19 cellular contexts compared by ENCODE assay signal in genomic region chr5:66892715-66893114, GRCh38.
A peak's percentile ranks its signal among the peaks of the same experiment; 100 is the strongest.
DNase-seq lines count a peak whose midpoint lies in the region; ATAC-seq, FAIRE-seq and TF ChIP-seq lines count a peak whose summit lies in the region.
"Had no signal": no experiment of that assay in that cellular context is flagged by ENCODE, and none has a peak within 500 bp of the region (broad histone marks: within the 10 kb centered on the region; RNA-seq: fewer than 3 reads in every experiment).

No MANE protein-coding gene starts in this region.

- H3K4me2 ChIP-seq in astrocyte (ENCODE audit: low read length) = no peak overlapping the region

- TF ChIP-seq POLR2A in H54 (IDR thresholded peaks at IDR 0.05; ENCODE audit: low read depth, low read length) = no peak

- H3K4me1 Mint-ChIP-seq in Calu3 (ENCODE audit: low read depth, unreplicated experiment) = peaks cover 23% of the 10 kb centered on the region
- H3K4me1 Mint-ChIP-seq in astrocyte (ENCODE audit: low read depth, unreplicated experiment) = peaks cover 24% of the 10 kb centered on the region
- H3K4me1 Mint-ChIP-seq in naive thymus-derived CD4-positive, alpha-beta T cell = peaks cover 0 to 30% (median 2%) of the 10 kb centered on the region in 7 donors

- POLR2A ChIA-PET in naive thymus-derived CD4-positive, alpha-beta T cell (lab: Charles Lee) = no interaction called here

- no peaks in the 10 kb centered on the region for H3K79me2 ChIP-seq in astrocyte (ENCODE audit: insufficient read depth, low read length)

- ATAC-seq in naive thymus-derived CD4-positive, alpha-beta T cell = peak; percentile 43
- ATAC-seq in heart right ventricle = no peak
- ATAC-seq: activated naive CD8-positive, alpha-beta T cell treated with anti-CD3 and anti-CD28 coated beads, Interleukin-2, amount 50 U/mL, for 24 hours; HepG2 had no signal

- no TSS peak for BruUV-seq in Calu3 (replicated peaks; lab: Mats Ljungman, UMichigan)

- intact Hi-C loops in Calu3 (cut with micrococcal nuclease; ENCODE audit: unreplicated experiment) (no loop called here), heart right ventricle (cut with DNase I) (loop anchor here in 1 of 10 donors (5.0 kb wide), 2 partner anchors 65 kb away; no protein-coding TSS in a partner anchor)
- intact Hi-C loops in naive thymus-derived CD4-positive, alpha-beta T cell (cut with micrococcal nuclease) = no loop called here

- H3K4me1 ChIP-seq in astrocyte (ENCODE audit: insufficient read depth, low read length) (peaks cover 5% of the 10 kb centered on the region), heart right ventricle (peaks cover 0 to 53% (median 39%) of the 10 kb centered on the region in 9 donors)
- H3K4me1 ChIP-seq in naive thymus-derived CD4-positive, alpha-beta T cell (ENCODE audit: control insufficient read depth in 2 of 2, insufficient read depth in 2 of 2, low read length in 2 of 2) = no peaks in the 10 kb centered on the region

- H3K27me3 Mint-ChIP-seq in Calu3 (ENCODE audit: unreplicated experiment) (no peaks in the 10 kb centered on the region), astrocyte (ENCODE audit: low read depth, unreplicated experiment) (no peaks in the 10 kb centered on the region)
- peaks cover 13 to 35% (median 17%) of the 10 kb centered on the region in 5 donors for H3K27me3 Mint-ChIP-seq in naive thymus-derived CD4-positive, alpha-beta T cell

- H4K20me1 ChIP-seq in astrocyte (ENCODE audit: insufficient read depth, low read length) = no peaks in the 10 kb centered on the region

- no peak for DNase-seq in Calu3
- DNase-seq in HT-29 (ENCODE audit: low spot score) = peak; percentile 9
- peak; percentile 39 for DNase-seq in astrocyte (ENCODE audit: low read depth)
- no peak for DNase-seq in naive thymus-derived CD4-positive, alpha-beta T cell
- no peak for DNase-seq in midbrain (lab: John Stamatoyannopoulos, UW)
- DNase-seq in heart right ventricle = no peak
- no peak for DNase-seq in H54 (ENCODE audit: insufficient read length, low spot score)
- DNase-seq: ACHN; activated CD4-positive, alpha-beta T cell treated with anti-CD3 and anti-CD28 coated beads, Interleukin-2, amount 10 ng/mL, durations not matched to agents 24 days and 14 days; activated gamma-delta T cell; activated naive CD8-positive, alpha-beta T cell treated with anti-CD3 and anti-CD28 coated beads, Interleukin-2, amount 50 U/mL, for 24 hours; NCI-H1092; NCI-H187; NCI-H69; stimulated activated CD4-positive, alpha-beta T cell treated with anti-CD3 and anti-CD28 coated beads, Interleukin-1b, Interleukin-23, amount 100 ng/mL, for 48 hours had no signal

- H3K27ac ChIP-seq in astrocyte (ENCODE audit: low read depth, low read length) (no peak overlapping the region), heart right ventricle (peak overlapping the region in 2 of 10 donors; percentile 36 to 68)
- no peak overlapping the region for H3K27ac ChIP-seq in naive thymus-derived CD4-positive, alpha-beta T cell (ENCODE audit: low read depth, low read length)
- H3K27ac ChIP-seq: SK-N-MC had no signal

- H3K4me3 Mint-ChIP-seq in Calu3 (ENCODE audit: low read depth, unreplicated experiment) (no peak overlapping the region), astrocyte (ENCODE audit: unreplicated experiment) (no peak overlapping the region)
- H3K4me3 Mint-ChIP-seq in naive thymus-derived CD4-positive, alpha-beta T cell = no peak overlapping the region
- H3K4me3 Mint-ChIP-seq: activated CD4-positive, alpha-beta T cell treated with anti-CD3 and anti-CD28 coated beads, Interleukin-2, amount 10 ng/mL, durations not matched to agents 24 days and 14 days; activated naive CD8-positive, alpha-beta T cell treated with anti-CD3 and anti-CD28 coated beads, Interleukin-2, amount 50 U/mL, for 24 hours; T-helper 1 cell treated with Interleukin-12 subunit alpha and Interleukin-12 subunit beta and Interleukin-4 antibody, amounts not matched to agents 30 μg/mL and 1 μg/mL, for 36 hours had no signal

- FAIRE-seq in astrocyte (lab: Jason Lieb, UNC) (no peak), H54 (lab: Jason Lieb, UNC) (no peak)
- FAIRE-seq: HepG2 had no signal

- H3K27me3 ChIP-seq in astrocyte (ENCODE audit: insufficient read depth, low read length) = no peaks in the 10 kb centered on the region
- H3K27me3 ChIP-seq in naive thymus-derived CD4-positive, alpha-beta T cell (ENCODE audit: control insufficient read depth in 2 of 2, insufficient read depth in 2 of 2, low read length in 2 of 2) = no peaks in the 10 kb centered on the region
- H3K27me3 ChIP-seq in heart right ventricle = no peaks in the 10 kb centered on the region

- peaks cover 6% of the 10 kb centered on the region for H3K36me3 Mint-ChIP-seq in Calu3 (ENCODE audit: insufficient read depth, unreplicated experiment)
- H3K36me3 Mint-ChIP-seq in astrocyte (ENCODE audit: low read depth, unreplicated experiment) = no peaks in the 10 kb centered on the region
- H3K36me3 Mint-ChIP-seq in naive thymus-derived CD4-positive, alpha-beta T cell = peaks cover 0 to 9% (median 0%) of the 10 kb centered on the region in 5 donors

- no peak overlapping the region for H3K9ac ChIP-seq in astrocyte (ENCODE audit: low read length)

- H2AFZ ChIP-seq in astrocyte (ENCODE audit: low read depth, low read length) = no peak overlapping the region

- CTCF ChIA-PET in Calu3 (lab: Charles Lee) = interaction anchor here (0.7 kb wide), 1 partner anchor 21 kb away, joined by 3 read pairs; no protein-coding TSS in a partner anchor
- CTCF ChIA-PET in naive thymus-derived CD4-positive, alpha-beta T cell (lab: Charles Lee) = no interaction called here

- H3K4me3 ChIP-seq in astrocyte (ENCODE audit: insufficient read depth, low read depth, low read length) = no peak overlapping the region
- H3K4me3 ChIP-seq in naive thymus-derived CD4-positive, alpha-beta T cell (ENCODE audit: low read length) = no peak overlapping the region
- H3K4me3 ChIP-seq in heart right ventricle = no peak overlapping the region
- H3K4me3 ChIP-seq: lung, SK-N-MC had no signal

- H3K27ac Mint-ChIP-seq in Calu3 (ENCODE audit: unreplicated experiment) (peak overlapping the region; percentile 25), astrocyte (ENCODE audit: unreplicated experiment) (no peak overlapping the region)
- H3K27ac Mint-ChIP-seq in naive thymus-derived CD4-positive, alpha-beta T cell = peak overlapping the region in 1 of 9 donors; percentile 1
- H3K27ac Mint-ChIP-seq: activated CD4-positive, alpha-beta T cell treated with anti-CD3 and anti-CD28 coated beads, Interleukin-2, amount 10 ng/mL, durations not matched to agents 24 days and 14 days; activated naive CD8-positive, alpha-beta T cell treated with anti-CD3 and anti-CD28 coated beads, Interleukin-2, amount 50 U/mL, for 24 hours; T-helper 1 cell treated with Interleukin-12 subunit alpha and Interleukin-12 subunit beta and Interleukin-4 antibody, amounts not matched to agents 30 μg/mL and 1 μg/mL, for 36 hours had no signal

- H3K36me3 ChIP-seq in astrocyte (ENCODE audit: insufficient read depth, low read length) (no peaks in the 10 kb centered on the region), heart right ventricle (no peaks in the 10 kb centered on the region)
- no peaks in the 10 kb centered on the region for H3K36me3 ChIP-seq in naive thymus-derived CD4-positive, alpha-beta T cell (ENCODE audit: control insufficient read depth in 2 of 3, insufficient read depth in 3 of 3, low read length in 3 of 3)

- WGBS in heart right ventricle, 2 donors = 78 to 81% methylated on average over 3 of the region's 3 CpGs

- TF ChIP-seq CTCF in Calu3 (IDR thresholded peaks at IDR 0.05; ENCODE audit: unreplicated experiment) = no peak
- TF ChIP-seq CTCF in astrocyte (IDR thresholded peaks at IDR 0.05; ENCODE audit: insufficient read depth, low read depth, low read length) = no peak
- TF ChIP-seq CTCF in heart right ventricle (IDR thresholded peaks at IDR 0.05) = no peak

- H3K9me3 ChIP-seq in astrocyte (ENCODE audit: insufficient read depth, low read depth, low read length) (no peaks in the 10 kb centered on the region), heart right ventricle (no peaks in the 10 kb centered on the region)
- no peaks in the 10 kb centered on the region for H3K9me3 ChIP-seq in naive thymus-derived CD4-positive, alpha-beta T cell (ENCODE audit: control insufficient read depth in 2 of 3, low read length in 3 of 3)

- H3K9me3 Mint-ChIP-seq in Calu3 (ENCODE audit: low read depth, unreplicated experiment) (no peaks in the 10 kb centered on the region), astrocyte (ENCODE audit: unreplicated experiment) (no peaks in the 10 kb centered on the region)
- H3K9me3 Mint-ChIP-seq in naive thymus-derived CD4-positive, alpha-beta T cell = no peaks in the 10 kb centered on the region
- H3K9me3 Mint-ChIP-seq: activated CD4-positive, alpha-beta T cell treated with anti-CD3 and anti-CD28 coated beads, Interleukin-2, amount 10 ng/mL, durations not matched to agents 24 days and 14 days; activated naive CD8-positive, alpha-beta T cell treated with anti-CD3 and anti-CD28 coated beads, Interleukin-2, amount 50 U/mL, for 24 hours; T-helper 1 cell treated with Interleukin-12 subunit alpha and Interleukin-12 subunit beta and Interleukin-4 antibody, amounts not matched to agents 30 μg/mL and 1 μg/mL, for 36 hours had no signal

Comparison
In these comparisons a context has a peak if more than half of its experiments do, and no peak if none do; other contexts are left out.
1. DNase-seq: peak in HT-29 (single experiment) and astrocyte (single experiment); none in Calu3 (single experiment), naive thymus-derived CD4-positive, alpha-beta T cell (0 of 9), midbrain (single experiment), heart right ventricle (0 of 2) and H54 (single experiment).